2 cellular contexts compared by ENCODE assay signal in the genomic region with DNA sequence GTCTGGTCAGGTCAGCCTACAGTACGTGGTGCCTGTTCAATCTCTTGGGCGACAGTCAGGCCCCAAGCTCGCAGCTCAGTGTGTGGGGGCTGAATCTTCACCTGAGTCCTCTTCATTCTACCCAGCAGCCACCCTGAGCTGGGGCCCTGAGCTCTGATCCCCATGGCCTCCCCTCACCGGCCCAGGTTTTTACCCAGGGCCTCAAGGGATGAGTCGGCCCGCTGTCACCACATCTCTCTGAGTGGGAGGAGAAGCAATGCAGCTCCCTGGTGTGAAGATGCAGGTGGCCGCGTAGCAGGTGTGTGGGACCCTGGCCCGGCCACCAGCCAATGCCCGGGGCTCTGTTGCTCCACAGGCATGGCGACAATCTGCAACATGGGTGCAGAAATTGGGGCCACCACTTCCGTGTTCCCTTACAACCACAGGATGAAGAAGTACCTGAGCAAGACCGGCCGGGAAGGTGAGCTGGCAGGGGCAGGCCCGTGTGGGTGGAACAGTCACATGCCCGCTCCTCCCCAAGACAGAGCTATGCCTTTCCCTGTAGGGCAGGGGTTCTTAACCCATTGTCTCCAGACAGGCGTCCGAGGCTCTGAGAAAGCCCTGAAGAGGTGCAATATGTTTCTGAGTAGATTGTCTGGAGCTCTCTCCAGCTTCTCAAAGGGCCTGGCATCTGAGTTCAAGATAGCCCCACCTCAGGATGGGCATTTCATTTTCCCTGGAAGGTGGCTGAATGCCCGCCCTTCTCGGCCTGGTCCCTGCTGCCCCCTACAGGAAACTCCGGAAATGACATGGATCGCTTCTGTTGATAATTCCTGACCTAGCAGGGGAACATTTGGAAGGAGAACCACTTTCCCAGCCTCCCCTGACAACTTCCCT.
TF ChIP-seq lines count a peak whose summit lies in the region.

No MANE protein-coding gene starts in this region.

TF ChIP-seq in IMR-90, 13 proteins besides CTCF, POLR2A, EP300 and RAD21:
- TF ChIP-seq CEBPB (IDR thresholded peaks at IDR 0.05; ENCODE audit: low read depth, low read length) (no peak), MAFK (IDR thresholded peaks at IDR 0.05; ENCODE audit: low read depth, low read length) (no peak), RCOR1 (IDR thresholded peaks at IDR 0.05; ENCODE audit: insufficient replicate concordance, low read length) (no peak), MAZ (IDR thresholded peaks at IDR 0.05; ENCODE audit: borderline replicate concordance, low read depth, low read length) (no peak), FOS (IDR thresholded peaks at IDR 0.05; ENCODE audit: low read depth, low read length) (no peak), SMC3 (IDR thresholded peaks at IDR 0.05; ENCODE audit: low read depth, low read length) (peak; percentile 79)
- TF ChIP-seq, protein P1, sequence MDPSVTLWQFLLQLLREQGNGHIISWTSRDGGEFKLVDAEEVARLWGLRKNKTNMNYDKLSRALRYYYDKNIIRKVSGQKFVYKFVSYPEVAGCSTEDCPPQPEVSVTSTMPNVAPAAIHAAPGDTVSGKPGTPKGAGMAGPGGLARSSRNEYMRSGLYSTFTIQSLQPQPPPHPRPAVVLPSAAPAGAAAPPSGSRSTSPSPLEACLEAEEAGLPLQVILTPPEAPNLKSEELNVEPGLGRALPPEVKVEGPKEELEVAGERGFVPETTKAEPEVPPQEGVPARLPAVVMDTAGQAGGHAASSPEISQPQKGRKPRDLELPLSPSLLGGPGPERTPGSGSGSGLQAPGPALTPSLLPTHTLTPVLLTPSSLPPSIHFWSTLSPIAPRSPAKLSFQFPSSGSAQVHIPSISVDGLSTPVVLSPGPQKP (IDR thresholded peaks at IDR 0.05; ENCODE audit: borderline replicate concordance, low read depth, low read length), result no peak

TF ChIP-seq in liver, 16 proteins besides CTCF, POLR2A, EP300 and RAD21:
- TF ChIP-seq RXRA (IDR thresholded peaks at IDR 0.05), result peak in 1 of 2 donors; percentile 23
- TF ChIP-seq REST (IDR thresholded peaks at IDR 0.05), result no peak
- no peak for TF ChIP-seq HNF4G (IDR thresholded peaks at IDR 0.05)
